7 cellular contexts compared by ENCODE assay signal in the genomic region with DNA sequence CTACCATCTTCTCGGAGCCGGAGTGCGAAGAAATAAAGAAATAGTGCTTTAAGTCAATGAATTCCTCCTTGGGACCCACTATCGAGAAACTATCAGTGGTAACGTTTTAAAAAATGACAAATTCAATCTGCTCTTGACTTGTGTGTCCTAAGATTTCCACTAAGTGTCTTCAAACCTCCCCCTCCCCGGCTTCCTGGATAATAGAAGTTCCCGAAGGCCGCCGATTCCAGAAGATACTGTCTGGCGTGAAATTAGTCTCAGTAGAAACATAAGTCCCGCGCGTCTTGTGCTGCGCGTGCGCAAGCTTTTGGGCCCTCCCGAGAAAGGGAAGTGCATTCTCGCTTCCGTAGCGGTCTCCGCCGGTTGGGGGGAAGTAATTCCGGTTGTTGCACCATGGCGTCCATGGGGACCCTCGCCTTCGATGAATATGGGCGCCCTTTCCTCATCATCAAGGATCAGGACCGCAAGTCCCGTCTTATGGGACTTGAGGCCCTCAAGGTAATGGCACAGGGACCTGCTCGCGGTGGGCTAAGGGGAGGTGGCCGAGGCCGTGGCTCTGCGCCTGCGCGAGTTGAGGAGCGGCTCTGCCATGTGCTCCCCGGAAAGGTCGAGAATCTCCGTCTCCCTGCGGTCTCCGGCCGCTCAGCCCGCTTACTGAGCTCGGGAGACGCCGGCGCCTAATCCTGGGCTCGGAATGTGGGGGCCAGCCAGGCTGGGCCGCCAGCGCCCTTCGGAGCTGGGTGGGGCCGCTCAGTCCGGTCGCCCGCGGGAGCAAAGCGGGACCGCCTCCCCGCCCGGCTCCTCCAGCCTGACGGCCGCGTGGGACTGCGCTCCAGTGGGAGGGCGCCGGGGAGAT. TPM values are rescaled to one million over a fixed set of nuclear protein-coding genes. Genes with fewer than 3 reads are reported as not detected.
DNase-seq lines count a peak whose midpoint lies in the region; ATAC-seq and TF ChIP-seq lines count a peak whose summit lies in the region.

A gene (plus strand): TSS at position 333 of the 856 bp plus-strand sequence. CDS start 61 bp downstream, at position 394.

- H3K4me3 ChIP-seq in astrocyte of the cerebellum (ENCODE audit: low read depth, low read length) (peak within 1 kb of the TSS; percentile 82), hepatocyte (peak within 1 kb of the TSS; percentile 78)

- no peak for TF ChIP-seq CTCF in astrocyte of the cerebellum (IDR thresholded peaks at IDR 0.05; ENCODE audit: low read depth, low read length, missing control alignments)
- no peak for TF ChIP-seq CTCF in hepatocyte (IDR thresholded peaks at IDR 0.05; ENCODE audit: poor library complexity)

- ATAC-seq in GM18505 (IDR thresholded peaks at IDR 0.05; ENCODE audit: unreplicated experiment) (peak; percentile 83), HG02973 (IDR thresholded peaks at IDR 0.05; ENCODE audit: unreplicated experiment) (peak; percentile 70)

- H3K36me3 ChIP-seq in hepatocyte (replicated peaks; ENCODE audit: insufficient read depth, low read depth): no peaks in the 10 kb centered on the region

- DNase-seq in NCI-H2029 (lab: John Stamatoyannopoulos, UW) (peak; percentile 96), T-helper 22 cell (ENCODE audit: low read depth) (peak; percentile 86), astrocyte of the cerebellum (ENCODE audit: low read depth) (peak; percentile 98), hepatocyte (ENCODE audit: low spot score) (peak; percentile 98), renal cortical epithelial cell (ENCODE audit: low read depth) (peak; percentile 97)

- H3K9me2 ChIP-seq in hepatocyte (replicated peaks; ENCODE audit: insufficient read depth): no peaks in the 10 kb centered on the region

- peak; percentile 92 for TF ChIP-seq POLR2A in GM18505 (IDR thresholded peaks at IDR 0.05; ENCODE audit: borderline replicate concordance, extremely low read depth, insufficient read depth, insufficient read length)

- no peaks in the 10 kb centered on the region for H3K9me3 ChIP-seq in hepatocyte (ENCODE audit: low read depth)

- H3K27ac ChIP-seq in hepatocyte: peak within 1 kb of the TSS; percentile 86

- in situ Hi-C loops in astrocyte of the cerebellum (cut with HindIII; ENCODE audit: low sequenced_read_pairs): no loop called here

- peak within 1 kb of the TSS; percentile 85 for H3K4me2 ChIP-seq in hepatocyte

- H3K79me2 ChIP-seq in hepatocyte: peaks cover 69% of the 10 kb centered on the region

- WGBS in hepatocyte (ENCODE audit: low lambda C conversion rate, missing lambda C conversion rate): under 1% methylated on average over 65 of the region's 67 CpGs

- no peaks in the 10 kb centered on the region for H3K27me3 ChIP-seq in hepatocyte

- peaks cover 15% of the 10 kb centered on the region for H3K4me1 ChIP-seq in hepatocyte (ENCODE audit: insufficient read depth)

- peak within 1 kb of the TSS; percentile 96 for H2AFZ ChIP-seq in hepatocyte

- H4K20me1 ChIP-seq in hepatocyte (ENCODE audit: insufficient read depth, poor library complexity, severe bottlenecking): peaks cover 44% of the 10 kb centered on the region

RNA-seq across cellular contexts. Expression of the gene that starts here (rescaled TPM):
- total RNA-seq in hepatocyte: 282 and 288 TPM in 2 replicates
- 182 and 203 TPM in 2 replicates for polyA plus RNA-seq in hepatocyte
- 519 and 762 TPM in 2 replicates for total RNA-seq in renal cortical epithelial cell

Comparison
In these comparisons a context has a peak if more than half of its experiments do, and no peak if none do; other contexts are left out.
1. Peak in every context shown above with its lines: DNase-seq, ATAC-seq, H3K4me3 ChIP-seq and H3K27ac ChIP-seq.